In genomic region chr5:3004361-3005080, GRCh38 we compare ENCODE assay signal across 23 cellular contexts.
"Had no signal": no experiment of that assay in that cellular context is flagged by ENCODE, and none has a peak within 500 bp of the region (broad histone marks: within the 10 kb centered on the region; RNA-seq: fewer than 3 reads in every experiment).

No MANE protein-coding gene starts in this region.

- H3K4me3 ChIP-seq: ascending aorta, body of pancreas, Peyer's patch, SJCRH30 had no signal

- H3K4me1 Mint-ChIP-seq: activated CD4-positive, alpha-beta T cell treated with anti-CD3 and anti-CD28 coated beads, Interleukin-2, amount 10 ng/mL, durations not matched to agents 7 days and 5 days; activated naive CD4-positive, alpha-beta T cell treated with anti-CD3 and anti-CD28 coated beads, Interleukin-2, amount 50 U/mL, for 24 hours had no signal

- H3K4me1 ChIP-seq: ascending aorta, body of pancreas, Peyer's patch, SJCRH30 had no signal

- DNase-seq: activated CD4-positive, alpha-beta memory T cell treated with anti-CD3 and anti-CD28 coated beads for 36 hours; activated CD4-positive, alpha-beta T cell treated with anti-CD3 and anti-CD28 coated beads, Interleukin-2, amount 10 ng/mL, durations not matched to agents 7 days and 5 days; activated CD4-positive, CD25-positive, alpha-beta regulatory T cell; activated CD8-positive, alpha-beta memory T cell treated with anti-CD3 and anti-CD28 coated beads for 24 hours; activated naive CD4-positive, alpha-beta T cell; activated T-cell treated with anti-CD3 and anti-CD28 coated beads, Interleukin-2, amount 50 U/mL, for 4 hours; body of pancreas; MM.1S; NCI-H1105; NCI-H1436; NCI-H1694 treated with DMSO at 0.1 percent for 48 hours; NCI-H2029 treated with DMSO at 0.1 percent for 48 hours; NCI-H510A treated with DMSO at 0.1 percent for 48 hours; NCI-H69; Peyer's patch; Right ventricle myocardium superior; SJCRH30; SK-N-SH; T-helper 1 cell had no signal

- H3K27ac Mint-ChIP-seq: activated CD4-positive, alpha-beta memory T cell treated with anti-CD3 and anti-CD28 coated beads for 36 hours; activated CD4-positive, alpha-beta T cell treated with anti-CD3 and anti-CD28 coated beads, Interleukin-2, amount 10 ng/mL, durations not matched to agents 7 days and 5 days; activated naive CD4-positive, alpha-beta T cell treated with anti-CD3 and anti-CD28 coated beads, Interleukin-2, amount 50 U/mL, for 24 hours had no signal

- H3K27me3 ChIP-seq: ascending aorta, body of pancreas, Peyer's patch, SJCRH30 had no signal

- H3K9me3 Mint-ChIP-seq: activated naive CD4-positive, alpha-beta T cell treated with anti-CD3 and anti-CD28 coated beads, Interleukin-2, amount 50 U/mL, for 24 hours had no signal

- H3K9me3 ChIP-seq: ascending aorta, body of pancreas, Peyer's patch, SJCRH30, SK-N-SH had no signal

- H3K36me3 ChIP-seq: ascending aorta, Peyer's patch, SJCRH30 had no signal

- H3K27ac ChIP-seq: ascending aorta, body of pancreas, Peyer's patch, RWPE1, SJCRH30, VCaP had no signal

- H3K4me3 Mint-ChIP-seq: activated CD4-positive, alpha-beta memory T cell treated with anti-CD3 and anti-CD28 coated beads for 36 hours; activated CD4-positive, alpha-beta T cell treated with anti-CD3 and anti-CD28 coated beads, Interleukin-2, amount 10 ng/mL, durations not matched to agents 7 days and 5 days; activated naive CD4-positive, alpha-beta T cell treated with anti-CD3 and anti-CD28 coated beads, Interleukin-2, amount 50 U/mL, for 24 hours; activated T-cell treated with anti-CD3 and anti-CD28 coated beads, Interleukin-2, amount 50 U/mL, for 4 hours had no signal

- H3K36me3 Mint-ChIP-seq: activated CD4-positive, alpha-beta memory T cell treated with anti-CD3 and anti-CD28 coated beads for 36 hours; activated naive CD4-positive, alpha-beta T cell treated with anti-CD3 and anti-CD28 coated beads, Interleukin-2, amount 50 U/mL, for 24 hours had no signal

- H3K27me3 Mint-ChIP-seq: activated CD4-positive, alpha-beta memory T cell treated with anti-CD3 and anti-CD28 coated beads for 36 hours; activated CD4-positive, alpha-beta T cell treated with anti-CD3 and anti-CD28 coated beads, Interleukin-2, amount 10 ng/mL, durations not matched to agents 7 days and 5 days; activated naive CD4-positive, alpha-beta T cell treated with anti-CD3 and anti-CD28 coated beads, Interleukin-2, amount 50 U/mL, for 24 hours had no signal
